Comparison of ENCODE assay signal across 1 cellular context in the genomic region with DNA sequence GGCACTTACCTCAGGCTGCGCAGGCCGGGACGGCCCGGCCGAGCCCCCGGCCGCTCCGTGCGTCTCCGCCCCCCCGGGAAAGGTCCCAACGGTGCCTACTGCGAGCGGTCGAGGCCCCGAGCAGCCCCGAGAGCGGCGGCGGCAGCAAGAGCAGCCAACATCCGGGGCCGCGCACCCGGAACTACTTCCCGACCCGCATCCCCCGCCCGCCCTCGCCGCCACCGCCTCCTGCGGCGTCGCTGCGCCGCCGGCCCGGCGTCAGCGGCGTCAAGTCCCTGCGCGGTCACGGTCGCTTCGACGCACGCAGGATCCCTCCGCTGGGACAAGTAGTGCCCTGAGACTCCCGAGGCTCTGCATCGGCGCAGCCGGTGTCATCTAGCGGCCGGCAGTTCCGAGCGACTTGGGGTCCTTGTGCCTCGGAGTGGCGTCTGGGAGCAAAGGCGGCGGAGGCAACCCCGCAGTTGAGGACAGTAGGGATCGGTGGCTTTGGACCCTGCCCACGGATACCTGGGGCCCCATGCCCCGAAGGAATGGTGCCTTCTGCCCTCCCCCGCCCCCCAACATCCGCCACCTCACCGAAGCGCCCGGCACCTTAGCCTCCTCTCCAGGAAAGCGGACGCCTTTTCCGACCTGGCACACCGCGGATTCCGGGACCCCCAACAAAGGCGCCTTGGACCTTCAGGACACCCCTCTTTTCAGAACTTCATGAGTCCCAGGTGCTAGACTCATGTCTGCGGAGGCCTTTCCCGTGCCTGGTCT.
TF ChIP-seq lines count a peak whose summit lies in the region.

A gene (minus strand): TSS at position 186 of the 759 bp plus-strand sequence. CDS start 24,142 bp downstream, outside the sequence.

TF ChIP-seq in K562, 482 proteins besides CTCF, POLR2A, EP300 and RAD21 (continued from another document and continues in another):
- TF ChIP-seq, protein P1, sequence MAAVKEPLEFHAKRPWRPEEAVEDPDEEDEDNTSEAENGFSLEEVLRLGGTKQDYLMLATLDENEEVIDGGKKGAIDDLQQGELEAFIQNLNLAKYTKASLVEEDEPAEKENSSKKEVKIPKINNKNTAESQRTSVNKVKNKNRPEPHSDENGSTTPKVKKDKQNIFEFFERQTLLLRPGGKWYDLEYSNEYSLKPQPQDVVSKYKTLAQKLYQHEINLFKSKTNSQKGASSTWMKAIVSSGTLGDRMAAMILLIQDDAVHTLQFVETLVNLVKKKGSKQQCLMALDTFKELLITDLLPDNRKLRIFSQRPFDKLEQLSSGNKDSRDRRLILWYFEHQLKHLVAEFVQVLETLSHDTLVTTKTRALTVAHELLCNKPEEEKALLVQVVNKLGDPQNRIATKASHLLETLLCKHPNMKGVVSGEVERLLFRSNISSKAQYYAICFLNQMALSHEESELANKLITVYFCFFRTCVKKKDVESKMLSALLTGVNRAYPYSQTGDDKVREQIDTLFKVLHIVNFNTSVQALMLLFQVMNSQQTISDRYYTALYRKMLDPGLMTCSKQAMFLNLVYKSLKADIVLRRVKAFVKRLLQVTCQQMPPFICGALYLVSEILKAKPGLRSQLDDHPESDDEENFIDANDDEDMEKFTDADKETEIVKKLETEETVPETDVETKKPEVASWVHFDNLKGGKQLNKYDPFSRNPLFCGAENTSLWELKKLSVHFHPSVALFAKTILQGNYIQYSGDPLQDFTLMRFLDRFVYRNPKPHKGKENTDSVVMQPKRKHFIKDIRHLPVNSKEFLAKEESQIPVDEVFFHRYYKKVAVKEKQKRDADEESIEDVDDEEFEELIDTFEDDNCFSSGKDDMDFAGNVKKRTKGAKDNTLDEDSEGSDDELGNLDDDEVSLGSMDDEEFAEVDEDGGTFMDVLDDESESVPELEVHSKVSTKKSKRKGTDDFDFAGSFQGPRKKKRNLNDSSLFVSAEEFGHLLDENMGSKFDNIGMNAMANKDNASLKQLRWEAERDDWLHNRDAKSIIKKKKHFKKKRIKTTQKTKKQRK (IDR thresholded peaks at IDR 0.05; ENCODE audit: borderline replicate concordance, low read depth, low read length): no peak
- TF ChIP-seq MBD2 (IDR thresholded peaks at IDR 0.05; ENCODE audit: borderline replicate concordance, low read depth) (peak; percentile 87; the same call in 1 of the 2 replicates), RCOR1 (IDR thresholded peaks at IDR 0.05; ENCODE audit: borderline replicate concordance in 1 of 2, low read depth in 2 of 2, low read length in 2 of 2) (peak; percentile 39 to 80; a peak in 2 of 4 replicates), FOSL1 (tag; conservative IDR thresholded peaks at IDR 0.05) (peak; percentile 55; the same call in 1 of the 2 replicates), RBM39 (optimal IDR thresholded peaks at IDR 0.05; ENCODE audit: low read depth, low read length) (no peak), ZNF444 (CRISPR knock-in tag; IDR thresholded peaks at IDR 0.05) (peak; percentile 54; the same call in 1 of the 2 replicates), ZNF3 (CRISPR knock-in tag; IDR thresholded peaks at IDR 0.05) (no peak), CBX2 (IDR thresholded peaks at IDR 0.05; ENCODE audit: insufficient read depth, low read length, poor library complexity, severe bottlenecking) (no peak), NFE2 (IDR thresholded peaks at IDR 0.05; ENCODE audit: low read depth) (peak; percentile 33; the same call in 1 of the 2 replicates), FOXA3 (CRISPR knock-in tag; conservative IDR thresholded peaks at IDR 0.05 in 1 of 2, IDR thresholded peaks at IDR 0.05 in 1 of 2) (peak in 1 of 2 experiments; percentile 67; a peak in 1 of 4 replicates), NUFIP1 (IDR thresholded peaks at IDR 0.05; ENCODE audit: partially characterized antibody) (no peak), HDAC1 (IDR thresholded peaks at IDR 0.05) (peak; percentile 46 to 78; a peak in 3 of 4 replicates), GATAD2A (IDR thresholded peaks at IDR 0.05) (peak; percentile 87), RNF2 (IDR thresholded peaks at IDR 0.05) (peak; percentile 71; the same call in 1 of the 2 replicates), ZNF175 (CRISPR knock-in tag; IDR thresholded peaks at IDR 0.05; ENCODE audit: low read depth) (no peak), PML (IDR thresholded peaks at IDR 0.05; ENCODE audit: low read length) (peak; percentile 80), EWSR1 (IDR thresholded peaks at IDR 0.05; ENCODE audit: borderline replicate concordance, low read depth, partially characterized antibody) (no peak), PYGO2 (tag; IDR thresholded peaks at IDR 0.05) (no peak), RAD51 (IDR thresholded peaks at IDR 0.05; ENCODE audit: borderline replicate concordance, low read depth) (no peak), GTF2A2 (tag; IDR thresholded peaks at IDR 0.05) (peak; percentile 64; the same call in 1 of the 2 replicates)
- TF ChIP-seq, protein P2, sequence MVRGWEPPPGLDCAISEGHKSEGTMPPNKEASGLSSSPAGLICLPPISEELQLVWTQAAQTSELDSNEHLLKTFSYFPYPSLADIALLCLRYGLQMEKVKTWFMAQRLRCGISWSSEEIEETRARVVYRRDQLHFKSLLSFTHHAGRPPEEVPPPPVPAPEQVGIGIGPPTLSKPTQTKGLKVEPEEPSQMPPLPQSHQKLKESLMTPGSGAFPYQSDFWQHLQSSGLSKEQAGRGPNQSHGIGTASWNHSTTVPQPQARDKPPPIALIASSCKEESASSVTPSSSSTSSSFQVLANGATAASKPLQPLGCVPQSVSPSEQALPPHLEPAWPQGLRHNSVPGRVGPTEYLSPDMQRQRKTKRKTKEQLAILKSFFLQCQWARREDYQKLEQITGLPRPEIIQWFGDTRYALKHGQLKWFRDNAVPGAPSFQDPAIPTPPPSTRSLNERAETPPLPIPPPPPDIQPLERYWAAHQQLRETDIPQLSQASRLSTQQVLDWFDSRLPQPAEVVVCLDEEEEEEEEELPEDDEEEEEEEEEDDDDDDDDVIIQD (CRISPR knock-in tag; IDR thresholded peaks at IDR 0.05): no peak
- TF ChIP-seq, protein P3, sequence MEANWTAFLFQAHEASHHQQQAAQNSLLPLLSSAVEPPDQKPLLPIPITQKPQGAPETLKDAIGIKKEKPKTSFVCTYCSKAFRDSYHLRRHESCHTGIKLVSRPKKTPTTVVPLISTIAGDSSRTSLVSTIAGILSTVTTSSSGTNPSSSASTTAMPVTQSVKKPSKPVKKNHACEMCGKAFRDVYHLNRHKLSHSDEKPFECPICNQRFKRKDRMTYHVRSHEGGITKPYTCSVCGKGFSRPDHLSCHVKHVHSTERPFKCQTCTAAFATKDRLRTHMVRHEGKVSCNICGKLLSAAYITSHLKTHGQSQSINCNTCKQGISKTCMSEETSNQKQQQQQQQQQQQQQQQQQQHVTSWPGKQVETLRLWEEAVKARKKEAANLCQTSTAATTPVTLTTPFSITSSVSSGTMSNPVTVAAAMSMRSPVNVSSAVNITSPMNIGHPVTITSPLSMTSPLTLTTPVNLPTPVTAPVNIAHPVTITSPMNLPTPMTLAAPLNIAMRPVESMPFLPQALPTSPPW (CRISPR knock-in tag; IDR thresholded peaks at IDR 0.05): peak; percentile 97
- TF ChIP-seq, protein P4, sequence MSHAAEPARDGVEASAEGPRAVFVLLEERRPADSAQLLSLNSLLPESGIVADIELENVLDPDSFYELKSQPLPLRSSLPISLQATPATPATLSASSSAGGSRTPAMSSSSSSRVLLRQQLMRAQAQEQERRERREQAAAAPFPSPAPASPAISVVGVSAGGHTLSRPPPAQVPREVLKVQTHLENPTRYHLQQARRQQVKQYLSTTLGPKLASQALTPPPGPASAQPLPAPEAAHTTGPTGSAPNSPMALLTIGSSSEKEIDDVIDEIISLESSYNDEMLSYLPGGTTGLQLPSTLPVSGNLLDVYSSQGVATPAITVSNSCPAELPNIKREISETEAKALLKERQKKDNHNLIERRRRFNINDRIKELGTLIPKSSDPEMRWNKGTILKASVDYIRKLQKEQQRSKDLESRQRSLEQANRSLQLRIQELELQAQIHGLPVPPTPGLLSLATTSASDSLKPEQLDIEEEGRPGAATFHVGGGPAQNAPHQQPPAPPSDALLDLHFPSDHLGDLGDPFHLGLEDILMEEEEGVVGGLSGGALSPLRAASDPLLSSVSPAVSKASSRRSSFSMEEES (CRISPR knock-in tag; IDR thresholded peaks at IDR 0.05): no peak
- TF ChIP-seq, protein P5, sequence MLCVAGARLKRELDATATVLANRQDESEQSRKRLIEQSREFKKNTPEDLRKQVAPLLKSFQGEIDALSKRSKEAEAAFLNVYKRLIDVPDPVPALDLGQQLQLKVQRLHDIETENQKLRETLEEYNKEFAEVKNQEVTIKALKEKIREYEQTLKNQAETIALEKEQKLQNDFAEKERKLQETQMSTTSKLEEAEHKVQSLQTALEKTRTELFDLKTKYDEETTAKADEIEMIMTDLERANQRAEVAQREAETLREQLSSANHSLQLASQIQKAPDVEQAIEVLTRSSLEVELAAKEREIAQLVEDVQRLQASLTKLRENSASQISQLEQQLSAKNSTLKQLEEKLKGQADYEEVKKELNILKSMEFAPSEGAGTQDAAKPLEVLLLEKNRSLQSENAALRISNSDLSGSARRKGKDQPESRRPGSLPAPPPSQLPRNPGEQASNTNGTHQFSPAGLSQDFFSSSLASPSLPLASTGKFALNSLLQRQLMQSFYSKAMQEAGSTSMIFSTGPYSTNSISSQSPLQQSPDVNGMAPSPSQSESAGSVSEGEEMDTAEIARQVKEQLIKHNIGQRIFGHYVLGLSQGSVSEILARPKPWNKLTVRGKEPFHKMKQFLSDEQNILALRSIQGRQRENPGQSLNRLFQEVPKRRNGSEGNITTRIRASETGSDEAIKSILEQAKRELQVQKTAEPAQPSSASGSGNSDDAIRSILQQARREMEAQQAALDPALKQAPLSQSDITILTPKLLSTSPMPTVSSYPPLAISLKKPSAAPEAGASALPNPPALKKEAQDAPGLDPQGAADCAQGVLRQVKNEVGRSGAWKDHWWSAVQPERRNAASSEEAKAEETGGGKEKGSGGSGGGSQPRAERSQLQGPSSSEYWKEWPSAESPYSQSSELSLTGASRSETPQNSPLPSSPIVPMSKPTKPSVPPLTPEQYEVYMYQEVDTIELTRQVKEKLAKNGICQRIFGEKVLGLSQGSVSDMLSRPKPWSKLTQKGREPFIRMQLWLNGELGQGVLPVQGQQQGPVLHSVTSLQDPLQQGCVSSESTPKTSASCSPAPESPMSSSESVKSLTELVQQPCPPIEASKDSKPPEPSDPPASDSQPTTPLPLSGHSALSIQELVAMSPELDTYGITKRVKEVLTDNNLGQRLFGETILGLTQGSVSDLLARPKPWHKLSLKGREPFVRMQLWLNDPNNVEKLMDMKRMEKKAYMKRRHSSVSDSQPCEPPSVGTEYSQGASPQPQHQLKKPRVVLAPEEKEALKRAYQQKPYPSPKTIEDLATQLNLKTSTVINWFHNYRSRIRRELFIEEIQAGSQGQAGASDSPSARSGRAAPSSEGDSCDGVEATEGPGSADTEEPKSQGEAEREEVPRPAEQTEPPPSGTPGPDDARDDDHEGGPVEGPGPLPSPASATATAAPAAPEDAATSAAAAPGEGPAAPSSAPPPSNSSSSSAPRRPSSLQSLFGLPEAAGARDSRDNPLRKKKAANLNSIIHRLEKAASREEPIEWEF (CRISPR knock-in tag; IDR thresholded peaks at IDR 0.05): no peak
- TF ChIP-seq, protein P6, sequence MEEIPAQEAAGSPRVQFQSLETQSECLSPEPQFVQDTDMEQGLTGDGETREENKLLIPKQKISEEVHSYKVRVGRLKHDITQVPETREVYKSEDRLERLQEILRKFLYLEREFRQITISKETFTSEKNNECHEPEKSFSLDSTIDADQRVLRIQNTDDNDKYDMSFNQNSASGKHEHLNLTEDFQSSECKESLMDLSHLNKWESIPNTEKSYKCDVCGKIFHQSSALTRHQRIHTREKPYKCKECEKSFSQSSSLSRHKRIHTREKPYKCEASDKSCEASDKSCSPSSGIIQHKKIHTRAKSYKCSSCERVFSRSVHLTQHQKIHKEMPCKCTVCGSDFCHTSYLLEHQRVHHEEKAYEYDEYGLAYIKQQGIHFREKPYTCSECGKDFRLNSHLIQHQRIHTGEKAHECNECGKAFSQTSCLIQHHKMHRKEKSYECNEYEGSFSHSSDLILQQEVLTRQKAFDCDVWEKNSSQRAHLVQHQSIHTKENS (CRISPR knock-in tag; IDR thresholded peaks at IDR 0.05): no peak
- TF ChIP-seq, protein P7, sequence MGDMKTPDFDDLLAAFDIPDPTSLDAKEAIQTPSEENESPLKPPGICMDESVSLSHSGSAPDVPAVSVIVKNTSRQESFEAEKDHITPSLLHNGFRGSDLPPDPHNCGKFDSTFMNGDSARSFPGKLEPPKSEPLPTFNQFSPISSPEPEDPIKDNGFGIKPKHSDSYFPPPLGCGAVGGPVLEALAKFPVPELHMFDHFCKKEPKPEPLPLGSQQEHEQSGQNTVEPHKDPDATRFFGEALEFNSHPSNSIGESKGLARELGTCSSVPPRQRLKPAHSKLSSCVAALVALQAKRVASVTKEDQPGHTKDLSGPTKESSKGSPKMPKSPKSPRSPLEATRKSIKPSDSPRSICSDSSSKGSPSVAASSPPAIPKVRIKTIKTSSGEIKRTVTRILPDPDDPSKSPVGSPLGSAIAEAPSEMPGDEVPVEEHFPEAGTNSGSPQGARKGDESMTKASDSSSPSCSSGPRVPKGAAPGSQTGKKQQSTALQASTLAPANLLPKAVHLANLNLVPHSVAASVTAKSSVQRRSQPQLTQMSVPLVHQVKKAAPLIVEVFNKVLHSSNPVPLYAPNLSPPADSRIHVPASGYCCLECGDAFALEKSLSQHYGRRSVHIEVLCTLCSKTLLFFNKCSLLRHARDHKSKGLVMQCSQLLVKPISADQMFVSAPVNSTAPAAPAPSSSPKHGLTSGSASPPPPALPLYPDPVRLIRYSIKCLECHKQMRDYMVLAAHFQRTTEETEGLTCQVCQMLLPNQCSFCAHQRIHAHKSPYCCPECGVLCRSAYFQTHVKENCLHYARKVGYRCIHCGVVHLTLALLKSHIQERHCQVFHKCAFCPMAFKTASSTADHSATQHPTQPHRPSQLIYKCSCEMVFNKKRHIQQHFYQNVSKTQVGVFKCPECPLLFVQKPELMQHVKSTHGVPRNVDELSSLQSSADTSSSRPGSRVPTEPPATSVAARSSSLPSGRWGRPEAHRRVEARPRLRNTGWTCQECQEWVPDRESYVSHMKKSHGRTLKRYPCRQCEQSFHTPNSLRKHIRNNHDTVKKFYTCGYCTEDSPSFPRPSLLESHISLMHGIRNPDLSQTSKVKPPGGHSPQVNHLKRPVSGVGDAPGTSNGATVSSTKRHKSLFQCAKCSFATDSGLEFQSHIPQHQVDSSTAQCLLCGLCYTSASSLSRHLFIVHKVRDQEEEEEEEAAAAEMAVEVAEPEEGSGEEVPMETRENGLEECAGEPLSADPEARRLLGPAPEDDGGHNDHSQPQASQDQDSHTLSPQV (IDR thresholded peaks at IDR 0.05): peak; percentile 41; the same call in 1 of the 2 replicates
- TF ChIP-seq, protein P8, sequence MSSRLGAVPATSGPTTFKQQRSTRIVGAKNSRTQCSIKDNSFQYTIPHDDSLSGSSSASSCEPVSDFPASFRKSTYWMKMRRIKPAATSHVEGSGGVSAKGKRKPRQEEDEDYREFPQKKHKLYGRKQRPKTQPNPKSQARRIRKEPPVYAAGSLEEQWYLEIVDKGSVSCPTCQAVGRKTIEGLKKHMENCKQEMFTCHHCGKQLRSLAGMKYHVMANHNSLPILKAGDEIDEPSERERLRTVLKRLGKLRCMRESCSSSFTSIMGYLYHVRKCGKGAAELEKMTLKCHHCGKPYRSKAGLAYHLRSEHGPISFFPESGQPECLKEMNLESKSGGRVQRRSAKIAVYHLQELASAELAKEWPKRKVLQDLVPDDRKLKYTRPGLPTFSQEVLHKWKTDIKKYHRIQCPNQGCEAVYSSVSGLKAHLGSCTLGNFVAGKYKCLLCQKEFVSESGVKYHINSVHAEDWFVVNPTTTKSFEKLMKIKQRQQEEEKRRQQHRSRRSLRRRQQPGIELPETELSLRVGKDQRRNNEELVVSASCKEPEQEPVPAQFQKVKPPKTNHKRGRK (tag; IDR thresholded peaks at IDR 0.05): no peak
- TF ChIP-seq, protein P9, sequence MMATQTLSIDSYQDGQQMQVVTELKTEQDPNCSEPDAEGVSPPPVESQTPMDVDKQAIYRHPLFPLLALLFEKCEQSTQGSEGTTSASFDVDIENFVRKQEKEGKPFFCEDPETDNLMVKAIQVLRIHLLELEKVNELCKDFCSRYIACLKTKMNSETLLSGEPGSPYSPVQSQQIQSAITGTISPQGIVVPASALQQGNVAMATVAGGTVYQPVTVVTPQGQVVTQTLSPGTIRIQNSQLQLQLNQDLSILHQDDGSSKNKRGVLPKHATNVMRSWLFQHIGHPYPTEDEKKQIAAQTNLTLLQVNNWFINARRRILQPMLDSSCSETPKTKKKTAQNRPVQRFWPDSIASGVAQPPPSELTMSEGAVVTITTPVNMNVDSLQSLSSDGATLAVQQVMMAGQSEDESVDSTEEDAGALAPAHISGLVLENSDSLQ (IDR thresholded peaks at IDR 0.05): peak; percentile 80
